8 cellular contexts compared by ENCODE assay signal in the genomic region with DNA sequence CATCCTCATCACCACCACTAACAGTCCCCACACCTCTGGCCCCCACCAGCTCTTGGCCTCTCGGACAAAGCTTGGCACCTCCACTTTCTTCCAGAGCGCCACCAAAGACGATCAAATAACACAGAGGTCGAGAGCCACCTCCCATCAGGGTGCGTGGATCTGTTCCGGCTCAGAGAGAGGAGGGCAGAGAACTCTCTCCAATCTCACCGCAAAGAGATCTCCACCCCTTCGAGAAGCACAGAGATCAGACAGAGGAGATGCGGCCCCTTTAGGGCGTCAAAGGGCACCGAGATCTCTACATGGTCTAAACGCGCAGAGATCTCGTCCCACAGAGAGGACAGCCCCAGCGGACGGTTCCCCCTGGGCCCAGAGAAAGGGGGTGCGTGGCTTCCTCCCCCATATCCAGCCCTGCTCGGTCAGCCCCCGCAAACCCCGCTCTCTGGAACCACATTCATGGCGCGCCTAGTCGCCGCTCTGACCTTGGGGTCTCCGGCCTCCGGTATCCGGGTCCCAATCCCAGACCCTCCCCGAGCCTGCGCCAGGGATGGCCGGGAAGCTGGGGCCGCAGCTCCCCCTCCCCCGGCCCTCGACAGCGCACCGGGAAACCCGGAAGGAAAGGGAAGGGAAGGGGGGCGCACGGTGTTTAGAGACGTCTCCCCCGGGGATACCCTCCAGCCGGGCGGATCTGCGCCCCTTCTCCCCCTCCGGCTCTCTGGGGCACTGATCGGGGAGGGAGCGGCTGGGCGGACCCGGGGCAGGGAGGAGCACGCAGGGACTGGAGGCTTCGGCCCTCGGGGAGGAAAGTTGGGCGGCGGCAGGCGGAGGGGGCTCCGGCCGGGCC. TPM values are rescaled to one million over a fixed set of nuclear protein-coding genes. Genes with fewer than 3 reads are reported as not detected.
DNase-seq lines count a peak whose midpoint lies in the region; ATAC-seq and TF ChIP-seq lines count a peak whose summit lies in the region.

No MANE protein-coding gene starts in this region.

- H3K4me1 ChIP-seq in RWPE2 (ENCODE audit: insufficient read depth, poor library complexity, severe bottlenecking) (no peaks in the 10 kb centered on the region), skeletal muscle tissue (ENCODE audit: control insufficient read depth in 3 of 3, insufficient read depth in 3 of 3, low read length in 3 of 3) (peaks cover 6 to 27% (median 26%) of the 10 kb centered on the region in 3 donors)

- H3K27ac ChIP-seq in RWPE2 (ENCODE audit: poor library complexity, severe bottlenecking) (no peak overlapping the region), skeletal muscle tissue (ENCODE audit: low read depth, low read length) (no peak overlapping the region)

- TF ChIP-seq CTCF in RWPE2 (IDR thresholded peaks at IDR 0.05; ENCODE audit: poor library complexity, severe bottlenecking): no peak

- H3K27me3 ChIP-seq in RWPE2 (ENCODE audit: insufficient read depth, poor library complexity, severe bottlenecking): peaks cover 25% of the 10 kb centered on the region
- H3K27me3 ChIP-seq in skeletal muscle tissue (ENCODE audit: control insufficient read depth in 3 of 3, insufficient read depth in 3 of 3, low read length in 3 of 3): peaks cover 15 to 48% (median 19%) of the 10 kb centered on the region in 3 donors

- DNase-seq in RWPE2 (ENCODE audit: low spot score): no peak
- DNase-seq in left cardiac atrium: no peak
- no peak for DNase-seq in T-helper 9 cell
- no peak for DNase-seq in stimulated activated CD4-positive, alpha-beta T cell treated with anti-CD3 and anti-CD28 coated beads, Interleukin-12 subunit alpha, Interleukin-12 subunit beta, amount 100 ng/mL, for 4 hours
- no peak for DNase-seq in kidney glomerular epithelial cell (lab: John Stamatoyannopoulos, UW)

- H3K9me3 ChIP-seq in RWPE2 (ENCODE audit: severe bottlenecking) (peaks cover 2% of the 10 kb centered on the region), skeletal muscle tissue (ENCODE audit: control insufficient read depth in 3 of 3, low read length in 3 of 3) (peaks cover 0 to 4% (median 0%) of the 10 kb centered on the region in 3 donors)

- H3K4me3 ChIP-seq in RWPE2 (ENCODE audit: severe bottlenecking) (peak overlapping the region; percentile 42), skeletal muscle tissue (ENCODE audit: low read length in 3 of 3) (peak overlapping the region; percentile 2 to 58 (median 49))

- intact Hi-C loops in left cardiac atrium (cut with DNase I): loop anchor here (1.0 to 5.0 kb wide), 3 partner anchors 34 to 127 kb away; no protein-coding TSS in a partner anchor

- H3K36me3 ChIP-seq in RWPE2 (ENCODE audit: low read depth) (no peaks in the 10 kb centered on the region), skeletal muscle tissue (ENCODE audit: control insufficient read depth in 3 of 3, insufficient read depth in 3 of 3, low read length in 3 of 3) (no peaks in the 10 kb centered on the region)

- peak overlapping the region in 1 of 3 donors; percentile 64 for H3K9ac ChIP-seq in skeletal muscle tissue (ENCODE audit: low read depth in 1 of 3, low read length in 3 of 3)

- ATAC-seq in GM19463 (IDR thresholded peaks at IDR 0.05; ENCODE audit: unreplicated experiment) (peak; percentile 9), RWPE2 (ENCODE audit: low read depth) (peak; percentile 18; the same call in 2 of the 3 replicates), left cardiac atrium (peak; percentile 2 to 14), GM18868 (IDR thresholded peaks at IDR 0.05; ENCODE audit: unreplicated experiment) (no peak)

RNA-seq across cellular contexts. Expression of a gene that starts 0.6 kb away (rescaled TPM):
- total RNA-seq in left cardiac atrium (100 to 1,000 TPM; 115 to 191 TPM), skeletal muscle tissue (1.6 TPM)

Comparison
In these comparisons a context has a peak if more than half of its experiments do, and no peak if none do; other contexts are left out.
1. RNA of a gene that starts 0.6 kb away (total RNA-seq): 115 to 191 TPM in left cardiac atrium; 1.6 TPM in skeletal muscle tissue (single experiment); every median in the first group is over 10 times any median in the second.